ENCODE assay signal across 24 cellular contexts in genomic region chr5:62299600-62299999, GRCh38. TPM values are rescaled to one million over a fixed set of nuclear protein-coding genes. Genes with fewer than 3 reads are reported as not detected.
DNase-seq lines count a peak whose midpoint lies in the region; ATAC-seq and TF ChIP-seq lines count a peak whose summit lies in the region.
"Had no signal": no experiment of that assay in that cellular context is flagged by ENCODE, and none has a peak within 500 bp of the region (broad histone marks: within the 10 kb centered on the region; RNA-seq: fewer than 3 reads in every experiment).

No MANE protein-coding gene starts in this region.

- H3K79me2 ChIP-seq in osteoblast (ENCODE audit: insufficient read depth, low read length) = no peaks in the 10 kb centered on the region

- no peak overlapping the region for H3K4me3 ChIP-seq in osteoblast (ENCODE audit: insufficient read depth, low read length)
- H3K4me3 ChIP-seq: heart left ventricle, neural progenitor cell, right lobe of liver, upper lobe of left lung had no signal

- H3K36me3 Mint-ChIP-seq in activated naive CD8-positive, alpha-beta T cell treated with anti-CD3 and anti-CD28 coated beads for 36 hours = no peaks in the 10 kb centered on the region
- H3K36me3 Mint-ChIP-seq in stimulated activated effector memory CD8-positive, alpha-beta T cell treated with anti-CD3 and anti-CD28 coated beads, Interleukin-12 subunit alpha, Interleukin-12 subunit beta, amount 100 ng/mL, for 72 hours = no peaks in the 10 kb centered on the region

- no peaks in the 10 kb centered on the region for H3K27me3 ChIP-seq in osteoblast (ENCODE audit: insufficient read depth, low read length)
- H3K27me3 ChIP-seq: heart left ventricle, neural progenitor cell, right lobe of liver, upper lobe of left lung had no signal

- H2AFZ ChIP-seq in osteoblast (ENCODE audit: low read length) = no peak overlapping the region
- H2AFZ ChIP-seq: neural progenitor cell had no signal

- H4K20me1 ChIP-seq in osteoblast (ENCODE audit: insufficient read depth, low read length) = no peaks in the 10 kb centered on the region

- H3K4me2 ChIP-seq in osteoblast (ENCODE audit: insufficient read depth, low read length) = no peak overlapping the region
- H3K4me2 ChIP-seq: KMS-11, neural progenitor cell had no signal

- peak in 5 of 6 experiments; percentile 5 to 74 (median 64) for DNase-seq in stimulated activated naive CD4-positive, alpha-beta T cell (lab: John Stamatoyannopoulos, UW)
- no peak for DNase-seq in stimulated activated naive CD4-positive, alpha-beta T cell treated with Interleukin-2 at 50 U/mL for 16 hours (lab: John Stamatoyannopoulos, UW)
- peak in 4 of 5 donors; percentile 15 to 38 (median 30) for DNase-seq in T-helper 1 cell
- DNase-seq in activated naive CD8-positive, alpha-beta T cell treated with anti-CD3 and anti-CD28 coated beads for 36 hours = no peak
- DNase-seq in stimulated activated effector memory CD8-positive, alpha-beta T cell treated with anti-CD3 and anti-CD28 coated beads, Interleukin-12 subunit alpha, Interleukin-12 subunit beta, amount 100 ng/mL, for 72 hours (ENCODE audit: low spot score in 2 of 2) = no peak
- no peak for DNase-seq in osteoblast (ENCODE audit: insufficient read length, low spot score, missing footprints)
- no peak for DNase-seq in NCI-H2081 treated with DMSO at 0.1 percent for 48 hours (lab: John Stamatoyannopoulos, UW)
- DNase-seq in COR-L47 (lab: John Stamatoyannopoulos, UW) = no peak
- DNase-seq: activated CD4-positive, CD25-positive, alpha-beta regulatory T cell treated with anti-CD3 and anti-CD28 coated beads, Interleukin-2, amount 50 U/mL, for 72 hours; activated CD8-positive, alpha-beta memory T cell treated with anti-CD3 and anti-CD28 coated beads, Interleukin-2, amount 50 U/mL, for 48 hours; DMS53; erythroblast; GDM1; H7; heart left ventricle; NCI-H146; PC-3; posterior cingulate gyrus; right lobe of liver; stimulated activated CD4-positive, alpha-beta T cell treated with anti-CD3 and anti-CD28 coated beads, Interleukin-15, amount 100 ng/mL, for 24 hours; upper lobe of left lung had no signal

- no peaks in the 10 kb centered on the region for H3K36me3 ChIP-seq in osteoblast (ENCODE audit: insufficient read depth, low read length)
- H3K36me3 ChIP-seq: heart left ventricle, neural progenitor cell, right lobe of liver, upper lobe of left lung had no signal

- no peak for ATAC-seq in stimulated activated effector memory CD8-positive, alpha-beta T cell treated with anti-CD3 and anti-CD28 coated beads, Interleukin-12 subunit alpha, Interleukin-12 subunit beta, amount 100 ng/mL, for 72 hours
- ATAC-seq: heart left ventricle, PC-3, right lobe of liver, Right ventricle myocardium inferior had no signal

- no peak for TF ChIP-seq CTCF in osteoblast (IDR thresholded peaks at IDR 0.05; ENCODE audit: extremely low read depth, low read depth, low read length)

- no peak overlapping the region for H3K27ac ChIP-seq in osteoblast (ENCODE audit: low read depth, low read length)
- H3K27ac ChIP-seq: heart left ventricle, KMS-11, neural progenitor cell, right lobe of liver, upper lobe of left lung had no signal

- no peaks in the 10 kb centered on the region for H3K9me3 ChIP-seq in osteoblast (ENCODE audit: low read depth, low read length)
- H3K9me3 ChIP-seq: heart left ventricle, right lobe of liver, upper lobe of left lung had no signal

- H3K4me1 Mint-ChIP-seq in activated naive CD8-positive, alpha-beta T cell treated with anti-CD3 and anti-CD28 coated beads for 36 hours = peaks cover 37% of the 10 kb centered on the region
- peaks cover 51% of the 10 kb centered on the region for H3K4me1 Mint-ChIP-seq in stimulated activated effector memory CD8-positive, alpha-beta T cell treated with anti-CD3 and anti-CD28 coated beads, Interleukin-12 subunit alpha, Interleukin-12 subunit beta, amount 100 ng/mL, for 72 hours
- H3K4me1 Mint-ChIP-seq: neural progenitor cell had no signal

- H3K27ac Mint-ChIP-seq in activated naive CD8-positive, alpha-beta T cell treated with anti-CD3 and anti-CD28 coated beads for 36 hours = peak overlapping the region; percentile 65
- H3K27ac Mint-ChIP-seq in stimulated activated effector memory CD8-positive, alpha-beta T cell treated with anti-CD3 and anti-CD28 coated beads, Interleukin-12 subunit alpha, Interleukin-12 subunit beta, amount 100 ng/mL, for 72 hours = peak overlapping the region; percentile 88
- H3K27ac Mint-ChIP-seq: neural progenitor cell had no signal

- H3K4me3 Mint-ChIP-seq in activated naive CD8-positive, alpha-beta T cell treated with anti-CD3 and anti-CD28 coated beads for 36 hours = no peak overlapping the region
- peak overlapping the region; percentile 32 for H3K4me3 Mint-ChIP-seq in stimulated activated effector memory CD8-positive, alpha-beta T cell treated with anti-CD3 and anti-CD28 coated beads, Interleukin-12 subunit alpha, Interleukin-12 subunit beta, amount 100 ng/mL, for 72 hours
- H3K4me3 Mint-ChIP-seq: neural progenitor cell had no signal

- H3K4me1 ChIP-seq in osteoblast (ENCODE audit: insufficient read depth, low read length) = no peaks in the 10 kb centered on the region
- H3K4me1 ChIP-seq: heart left ventricle, neural progenitor cell, right lobe of liver, upper lobe of left lung had no signal

- no peaks in the 10 kb centered on the region for H3K9me3 Mint-ChIP-seq in activated naive CD8-positive, alpha-beta T cell treated with anti-CD3 and anti-CD28 coated beads for 36 hours
- no peaks in the 10 kb centered on the region for H3K9me3 Mint-ChIP-seq in stimulated activated effector memory CD8-positive, alpha-beta T cell treated with anti-CD3 and anti-CD28 coated beads, Interleukin-12 subunit alpha, Interleukin-12 subunit beta, amount 100 ng/mL, for 72 hours

- H3K27me3 Mint-ChIP-seq in activated naive CD8-positive, alpha-beta T cell treated with anti-CD3 and anti-CD28 coated beads for 36 hours = no peaks in the 10 kb centered on the region

RNA-seq across cellular contexts. Expression of gene KIF2A, which starts 6.4 kb away (rescaled TPM):
- total RNA-seq in activated naive CD8-positive, alpha-beta T cell treated with anti-CD3 and anti-CD28 coated beads for 36 hours = 100 to 1,000 TPM; 164 to 175 TPM
- total RNA-seq in osteoblast = 52.8 and 57.8 TPM in 2 replicates

Comparison
In these comparisons a context has a peak if more than half of its experiments do, and no peak if none do; other contexts are left out.
1. DNase-seq: peak in stimulated activated naive CD4-positive, alpha-beta T cell (5 of 6) and T-helper 1 cell (4 of 5); none in stimulated activated naive CD4-positive, alpha-beta T cell treated with Interleukin-2 at 50 U/mL for 16 hours (single experiment), activated naive CD8-positive, alpha-beta T cell treated with anti-CD3 and anti-CD28 coated beads for 36 hours (single experiment), stimulated activated effector memory CD8-positive, alpha-beta T cell treated with anti-CD3 and anti-CD28 coated beads, Interleukin-12 subunit alpha, Interleukin-12 subunit beta, amount 100 ng/mL, for 72 hours (0 of 2), osteoblast (single experiment), NCI-H2081 treated with DMSO at 0.1 percent for 48 hours (single experiment) and COR-L47 (single experiment).